Comparison of ENCODE assay signal across 11 cellular contexts in genomic region chr5:94094793-94095441, GRCh38.
"Had no signal": no experiment of that assay in that cellular context is flagged by ENCODE, and none has a peak within 500 bp of the region (broad histone marks: within the 10 kb centered on the region; RNA-seq: fewer than 3 reads in every experiment).

No MANE protein-coding gene starts in this region.

- DNase-seq: activated naive CD4-positive, alpha-beta T cell treated with anti-CD3 and anti-CD28 coated beads, Interleukin-2, amount 50 U/mL, for 16 hours; activated T-cell treated with anti-CD3 and anti-CD28 coated beads for 4 hours; effector memory CD8-positive, alpha-beta T cell; gastrocnemius medialis; ovary; stimulated activated CD4-positive, alpha-beta T cell treated with anti-CD3 and anti-CD28 coated beads, Interleukin-12 subunit alpha, Interleukin-12 subunit beta, amount 100 ng/mL, for 4 hours; stimulated activated CD4-positive, alpha-beta T cell treated with anti-CD3 and anti-CD28 coated beads, Interleukin-2, amount 100 ng/mL, for 24 hours; T-helper 2 cell had no signal

- H3K9ac ChIP-seq: neural progenitor cell had no signal

- H3K27me3 ChIP-seq: gastrocnemius medialis, neural progenitor cell, ovary had no signal

- H3K36me3 ChIP-seq: gastrocnemius medialis, neural progenitor cell, ovary had no signal

- H3K4me3 ChIP-seq: gastrocnemius medialis, lung, neural progenitor cell, ovary had no signal

- H3K9me3 ChIP-seq: gastrocnemius medialis, ovary had no signal

- H3K4me2 ChIP-seq: neural progenitor cell had no signal

- H3K4me1 ChIP-seq: gastrocnemius medialis, neural progenitor cell had no signal

- H3K27ac ChIP-seq: epithelial cell of prostate, gastrocnemius medialis, neural progenitor cell, ovary had no signal

- H2AFZ ChIP-seq: neural progenitor cell had no signal

- ATAC-seq: effector memory CD8-positive, alpha-beta T cell; gastrocnemius medialis had no signal
